17 cellular contexts compared by ENCODE assay signal in the genomic region with DNA sequence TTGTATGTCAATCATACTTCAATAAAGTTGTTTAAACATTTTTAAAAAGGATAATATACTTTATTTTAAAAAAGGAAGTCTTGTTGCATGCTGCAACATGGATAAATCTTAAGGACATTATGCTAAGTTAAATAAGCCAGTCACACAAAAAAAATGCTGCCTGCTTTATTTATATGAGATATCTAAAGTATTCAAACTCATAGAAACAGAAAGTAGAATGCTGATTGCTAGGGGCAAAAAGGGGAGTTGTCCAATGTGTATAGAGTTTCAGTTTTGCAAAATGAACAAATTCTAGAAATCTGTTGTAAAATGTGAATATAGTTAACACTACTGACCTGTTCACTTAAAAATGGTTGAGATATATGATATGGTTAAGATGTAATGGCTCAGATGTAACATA. TPM values are rescaled to one million over a fixed set of nuclear protein-coding genes. Genes with fewer than 3 reads are reported as not detected.
DNase-seq lines count a peak whose midpoint lies in the region; ATAC-seq lines count a peak whose summit lies in the region.
"Had no signal": no experiment of that assay in that cellular context is flagged by ENCODE, and none has a peak within 500 bp of the region (broad histone marks: within the 10 kb centered on the region; RNA-seq: fewer than 3 reads in every experiment).

No MANE protein-coding gene starts in this region.

- CTCF ChIA-PET in T-cell (lab: Charles Lee) = no interaction called here

- DNase-seq in activated T-cell treated with anti-CD3 and anti-CD28 coated beads, Interleukin-2, amount 50 U/mL, for 72 hours = no peak
- DNase-seq in activated T-cell treated with anti-CD3 and anti-CD28 coated beads, Interleukin-2, amount 50 U/mL, for 1 hour = no peak
- no peak for DNase-seq in T-cell
- peak; percentile 30 for DNase-seq in dedifferentiated amniotic fluid mesenchymal stem cell (ENCODE audit: extremely low spot score)
- no peak for DNase-seq in Kasumi-1 (lab: John Stamatoyannopoulos, UW)
- no peak for DNase-seq in Right ventricle myocardium superior
- DNase-seq: DND-41, GDM1, KBM-7, NCI-H1048, NCI-H2081 treated with DMSO at 0.1 percent for 48 hours, NCI-H524, SHP77 treated with DMSO at 0.1 percent for 48 hours had no signal

- H3K27ac Mint-ChIP-seq in activated T-cell treated with anti-CD3 and anti-CD28 coated beads, Interleukin-2, amount 50 U/mL, for 72 hours = peak overlapping the region; percentile 0
- H3K27ac Mint-ChIP-seq in T-cell = peak overlapping the region; percentile 6 to 46

- H3K4me3 Mint-ChIP-seq in activated T-cell treated with anti-CD3 and anti-CD28 coated beads, Interleukin-2, amount 50 U/mL, for 72 hours = peak overlapping the region; percentile 27 to 51
- H3K4me3 Mint-ChIP-seq in T-cell = peak overlapping the region in 2 of 3 donors; percentile 15 to 38

- peaks cover 0 to 2% of the 10 kb centered on the region in 2 donors for H3K9me3 Mint-ChIP-seq in activated T-cell treated with anti-CD3 and anti-CD28 coated beads, Interleukin-2, amount 50 U/mL, for 72 hours
- H3K9me3 Mint-ChIP-seq in T-cell = peaks cover 0 to 3% (median 2%) of the 10 kb centered on the region in 3 donors

- H3K27me3 Mint-ChIP-seq in activated T-cell treated with anti-CD3 and anti-CD28 coated beads, Interleukin-2, amount 50 U/mL, for 72 hours (ENCODE audit: low read depth) = peaks cover 3% of the 10 kb centered on the region
- peaks cover 4 to 12% of the 10 kb centered on the region in 2 donors for H3K27me3 Mint-ChIP-seq in T-cell

- peaks cover 12% of the 10 kb centered on the region for H3K4me1 Mint-ChIP-seq in activated T-cell treated with anti-CD3 and anti-CD28 coated beads, Interleukin-2, amount 50 U/mL, for 72 hours (ENCODE audit: low read depth)
- peaks cover 13 to 20% (median 16%) of the 10 kb centered on the region in 3 donors for H3K4me1 Mint-ChIP-seq in T-cell

- H3K36me3 Mint-ChIP-seq in activated T-cell treated with anti-CD3 and anti-CD28 coated beads, Interleukin-2, amount 50 U/mL, for 72 hours (ENCODE audit: insufficient read depth in 2 of 2) = peaks cover 5 to 6% of the 10 kb centered on the region in 2 donors
- no peaks in the 10 kb centered on the region for H3K36me3 Mint-ChIP-seq in T-cell

- ATAC-seq in activated T-cell treated with anti-CD3 and anti-CD28 coated beads, Interleukin-2, amount 50 U/mL, for 72 hours (replicated peaks in 1 of 2) = no peak
- ATAC-seq in T-cell (replicated peaks in 1 of 4) (no peak), esophagus mucosa (no peak), GM19035 (IDR thresholded peaks at IDR 0.05; ENCODE audit: unreplicated experiment) (no peak), Right ventricle myocardium superior (ENCODE audit: poor library complexity) (no peak)

- intact Hi-C loops in Right ventricle myocardium superior (cut with DNase I) = no loop called here

- POLR2A ChIA-PET in T-cell (lab: Charles Lee) = no interaction called here

RNA-seq across cellular contexts. Expression of gene KLRC4, which starts 8.7 kb away (rescaled TPM):
- total RNA-seq in activated T-cell treated with anti-CD3 and anti-CD28 coated beads, Interleukin-2, amount 50 U/mL, for 72 hours = 1 to 10 TPM; 6.1 to 7.1 TPM
- total RNA-seq in T-cell (10 to 100 TPM in 3 of 5 donors, 1 to 10 TPM in 2; 7.1 to 27.1 (median 17.3) TPM), esophagus mucosa (not detected), Right ventricle myocardium superior (not detected)
- total RNA-seq: H1, M059J had no signal

RNA-seq across cellular contexts. Expression of gene KLRK1, which starts 11.0 kb away (rescaled TPM):
- 10 to 100 TPM; 18.9 to 23.6 TPM for total RNA-seq in activated T-cell treated with anti-CD3 and anti-CD28 coated beads, Interleukin-2, amount 50 U/mL, for 72 hours
- 100 to 1,000 TPM in 4 of 5 donors, 10 to 100 TPM in 1; 74.5 to 162 (median 141) TPM for total RNA-seq in T-cell
- not detected for total RNA-seq in esophagus mucosa
- 0.46 TPM for total RNA-seq in Right ventricle myocardium superior
- total RNA-seq: H1, M059J had no signal

RNA-seq across cellular contexts. Expression of gene KLRC3, which starts 19.6 kb away (rescaled TPM):
- total RNA-seq in activated T-cell treated with anti-CD3 and anti-CD28 coated beads, Interleukin-2, amount 50 U/mL, for 72 hours = 1 to 10 TPM; 2.5 to 2.8 TPM
- total RNA-seq in T-cell = 1 to 10 TPM; 1.3 to 9.9 (median 1.6) TPM
- total RNA-seq in esophagus mucosa = not detected
- total RNA-seq in Right ventricle myocardium superior = not detected
- total RNA-seq: H1, M059J had no signal

RNA-seq across cellular contexts. Expression of gene KLRC2, which starts 35.0 kb away (rescaled TPM):
- total RNA-seq in activated T-cell treated with anti-CD3 and anti-CD28 coated beads, Interleukin-2, amount 50 U/mL, for 72 hours = 1 to 10 TPM; 1.4 to 1.9 TPM
- total RNA-seq in T-cell (1 to 10 TPM in 4 of 5 donors, under 1 TPM in 1; 0.99 to 3.8 (median 1.9) TPM), esophagus mucosa (0.60 TPM), Right ventricle myocardium superior (not detected)
- total RNA-seq: H1, M059J had no signal

RNA-seq across cellular contexts. Expression of gene KLRC1, which starts 52.3 kb away (rescaled TPM):
- 1 to 10 TPM; 3.1 to 9.0 TPM for total RNA-seq in activated T-cell treated with anti-CD3 and anti-CD28 coated beads, Interleukin-2, amount 50 U/mL, for 72 hours
- 10 to 100 TPM in 1 of 5 donors, 1 to 10 TPM in 4; 1.7 to 11.2 (median 2.9) TPM for total RNA-seq in T-cell
- total RNA-seq in esophagus mucosa = not detected
- total RNA-seq in Right ventricle myocardium superior = not detected
- total RNA-seq: H1, M059J had no signal

Comparison
In these comparisons a context has a peak if more than half of its experiments do, and no peak if none do; other contexts are left out.
1. RNA of gene KLRK1, which starts 11.0 kb away (total RNA-seq): 74.5 to 162 TPM in T-cell and 18.9 to 23.6 TPM in activated T-cell treated with anti-CD3 and anti-CD28 coated beads, Interleukin-2, amount 50 U/mL, for 72 hours; 0.46 TPM in Right ventricle myocardium superior (single experiment) and not detected in esophagus mucosa (single experiment); every median in the first group is over 10 times any median in the second.